In the genomic region with DNA sequence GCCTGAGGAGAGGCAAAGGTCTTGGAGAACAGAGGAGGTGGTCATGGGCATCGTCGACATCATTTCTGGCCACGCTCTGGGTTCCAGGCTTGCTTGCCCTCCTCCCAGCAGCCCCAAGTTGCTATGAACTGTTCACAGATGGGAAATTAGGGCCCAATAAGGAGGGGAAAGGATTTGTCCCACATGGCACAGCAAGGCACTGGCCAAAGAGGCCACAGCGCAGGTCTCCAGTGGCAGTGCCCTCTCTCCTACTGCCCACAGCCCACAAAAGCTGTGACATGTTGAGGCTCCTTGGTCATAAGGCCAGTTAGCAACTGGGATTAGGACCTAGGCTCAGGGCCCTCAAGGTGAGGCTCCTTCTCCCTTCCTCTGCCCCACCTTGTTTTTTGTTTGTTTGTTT, we compare ENCODE assay signal across 11 cellular contexts. TPM values are rescaled to one million over a fixed set of nuclear protein-coding genes. Genes with fewer than 3 reads are reported as not detected.
DNase-seq lines count a peak whose midpoint lies in the region; ATAC-seq, FAIRE-seq and TF ChIP-seq lines count a peak whose summit lies in the region.
"Had no signal": no experiment of that assay in that cellular context is flagged by ENCODE, and none has a peak within 500 bp of the region (broad histone marks: within the 10 kb centered on the region; RNA-seq: fewer than 3 reads in every experiment).

No MANE protein-coding gene starts in this region.

- no peak for TF ChIP-seq EP300 in H1 (IDR thresholded peaks at IDR 0.05; ENCODE audit: borderline replicate concordance in 1 of 2, low read depth in 2 of 2, low read length in 2 of 2)

- no peak for TF ChIP-seq RAD21 in H1 (IDR thresholded peaks at IDR 0.05 in 1 of 2, conservative IDR thresholded peaks at IDR 0.05 in 1 of 2; ENCODE audit: low read depth in 2 of 2, low read length in 2 of 2)

- no peaks in the 10 kb centered on the region for H3K9me2 ChIP-seq in GM23248 (ENCODE audit: insufficient read depth)

- H3K9ac ChIP-seq in GM23248 (no peak overlapping the region), H1 (replicated peaks in 1 of 4; ENCODE audit: extremely low read depth in 1 of 4, low read depth in 3 of 4, low read length in 3 of 4) (no peak overlapping the region; a peak in 1 of 7 replicates)

- peak overlapping the region; percentile 88 for H4K91ac ChIP-seq in H1 (replicated peaks; ENCODE audit: insufficient read length, low read length)

- no peak overlapping the region for H3K23ac ChIP-seq in H1 (ENCODE audit: insufficient read length)

- H3K79me1 ChIP-seq in H1 (ENCODE audit: low read depth, low read length): peaks cover 14% of the 10 kb centered on the region

- peak overlapping the region; percentile 97; the same call in 1 of the 2 replicates for H2AFZ ChIP-seq in GM23248
- H2AFZ ChIP-seq in H1 (ENCODE audit: low read length): no peak overlapping the region

- H2BK12ac ChIP-seq in H1 (ENCODE audit: low read depth, low read length): peak overlapping the region; percentile 85; the same call in 1 of the 2 replicates

- H4K8ac ChIP-seq in H1 (ENCODE audit: extremely low read depth, insufficient read depth, low read length): no peak overlapping the region; the same call in 1 of the 2 replicates

- no peak overlapping the region for H2BK120ac ChIP-seq in H1 (replicated peaks; ENCODE audit: low read depth, low read length)

- WGBS in GM23248 (ENCODE audit: low coverage in 1 of 2, low lambda C conversion rate in 2 of 2, missing lambda C conversion rate in 2 of 2), 2 experiments: 70 to 84% methylated on average over 4 of the region's 4 CpGs
- WGBS in H1 (ENCODE audit: extremely low coverage in 1 of 2, insufficient coverage in 1 of 2, insufficient read length in 1 of 2, insufficient replicate concordance in 2 of 2, low coverage in 1 of 2, low lambda C conversion rate in 2 of 2, missing lambda C conversion rate in 1 of 2), 2 experiments: 94% methylated on average over 4 of the region's 4 CpGs; no CpG with 5 or more reads in 1 of the 2 experiments
- WGBS in psoas muscle, 3 donors: 57 to 82% (median 64%) methylated on average over 4 of the region's 4 CpGs
- 69 to 81% methylated on average over 4 of the region's 4 CpGs for WGBS in lower leg skin, 2 donors

- DNase-seq in GM23248 (no peak), Panc1 (ENCODE audit: low read depth, low spot score) (no peak), H1 (ENCODE audit: low read depth in 1 of 2, low spot score in 2 of 2) (no peak), psoas muscle (peak; percentile 2 to 34), lower leg skin (ENCODE audit: low spot score in 2 of 2) (no peak), SW 1271 (lab: John Stamatoyannopoulos, UW) (no peak), AG20443 (ENCODE audit: low spot score) (no peak)

- intact Hi-C loops in Panc1 (cut with micrococcal nuclease; ENCODE audit: unreplicated experiment) (no loop called here), psoas muscle (cut with DNase I) (loop anchor here (5.0 to 10.0 kb wide), 2 partner anchors 47 to 54 kb away; no protein-coding TSS in a partner anchor), lower leg skin (cut with DNase I; ENCODE audit: low total_unique reads) (no loop called here)

- H3K9me3 ChIP-seq in GM23248 (ENCODE audit: low read depth) (no peaks in the 10 kb centered on the region), Panc1 (ENCODE audit: control insufficient read depth, insufficient read depth, low read depth, low read length) (no peaks in the 10 kb centered on the region), H1 (ENCODE audit: insufficient read depth in 2 of 2, low read depth in 1 of 2, low read length in 1 of 2) (no peaks in the 10 kb centered on the region), psoas muscle (no peaks in the 10 kb centered on the region)
- H3K9me3 ChIP-seq: testis had no signal

- H3K4me3 ChIP-seq in GM23248: no peak overlapping the region
- H3K4me3 ChIP-seq in Panc1 (ENCODE audit: low read depth in 2 of 2, low read length in 2 of 2): no peak overlapping the region
- no peak overlapping the region; a peak in 1 of 8 replicates for H3K4me3 ChIP-seq in H1 (ENCODE audit: extremely low read depth in 1 of 4, insufficient read depth in 2 of 4, low read depth in 3 of 4, low read length in 4 of 4)
- no peak overlapping the region for H3K4me3 ChIP-seq in psoas muscle
- H3K4me3 ChIP-seq in lower leg skin (ENCODE audit: low read depth, poor library complexity, severe bottlenecking): no peak overlapping the region

- TF ChIP-seq CTCF in Panc1 (IDR thresholded peaks at IDR 0.05): no peak
- no peak for TF ChIP-seq CTCF in H1 (IDR thresholded peaks at IDR 0.05; ENCODE audit: control extremely low read depth in 1 of 3, insufficient read depth in 1 of 3, low read depth in 1 of 3, low read length in 3 of 3)
- TF ChIP-seq CTCF in psoas muscle (IDR thresholded peaks at IDR 0.05): no peak
- TF ChIP-seq CTCF in lower leg skin (IDR thresholded peaks at IDR 0.05): no peak

- no peak overlapping the region for H3K56ac ChIP-seq in H1 (replicated peaks; ENCODE audit: insufficient read length, low read depth, low read length)

- no peak for FAIRE-seq in H1 (lab: Jason Lieb, UNC)

- no peak overlapping the region for H3K14ac ChIP-seq in H1 (ENCODE audit: insufficient read length)

- peaks cover 22% of the 10 kb centered on the region for H3K23me2 ChIP-seq in H1 (ENCODE audit: low read depth, low read length)

- H2BK5ac ChIP-seq in H1 (ENCODE audit: low read depth, low read length): peak overlapping the region; percentile 87; the same call in 1 of the 2 replicates

- ATAC-seq in Panc1 (no peak), psoas muscle (no peak), HG03039 (IDR thresholded peaks at IDR 0.05; ENCODE audit: unreplicated experiment) (no peak)

- peaks cover 22% of the 10 kb centered on the region for H3K79me2 ChIP-seq in GM23248 (ENCODE audit: insufficient read depth)
- peaks cover 0 to 14% of the 10 kb centered on the region in 2 experiments; a peak in 1 of 4 replicates for H3K79me2 ChIP-seq in H1 (ENCODE audit: control insufficient read depth in 1 of 2, insufficient read depth in 2 of 2, low read length in 2 of 2)

- peak overlapping the region; percentile 17; the same call in 1 of the 2 replicates for H2AK5ac ChIP-seq in H1 (ENCODE audit: low read depth, low read length)

- peaks cover 7% of the 10 kb centered on the region for H3K4me1 ChIP-seq in GM23248 (ENCODE audit: insufficient read depth)
- H3K4me1 ChIP-seq in Panc1 (ENCODE audit: control insufficient read depth, insufficient read depth, low read length): peaks cover 11% of the 10 kb centered on the region
- peaks cover 12 to 31% (median 23%) of the 10 kb centered on the region in 4 experiments for H3K4me1 ChIP-seq in H1 (replicated peaks in 1 of 4; ENCODE audit: control insufficient read depth in 3 of 4, insufficient read depth in 4 of 4, low read length in 3 of 4)
- peaks cover 21% of the 10 kb centered on the region for H3K4me1 ChIP-seq in psoas muscle

- H3F3A ChIP-seq in GM23248 (ENCODE audit: insufficient read depth): no peaks in the 10 kb centered on the region

- POLR2A ChIA-PET in Panc1 (lab: Charles Lee) (no interaction called here), H1 (lab: Charles Lee; ENCODE audit: partially characterized antibody) (interaction anchor here (2.6 to 9.8 kb wide), 3 partner anchors 10 to 16 kb away, joined by 10 to 115 read pairs (median 36); partner anchors contain the start of gene FREY1)

- H4K5ac ChIP-seq in H1 (ENCODE audit: insufficient read length, low read depth, low read length): no peak overlapping the region

- H3K27ac ChIP-seq in GM23248 (no peak overlapping the region), Panc1 (ENCODE audit: low read length) (peak overlapping the region; percentile 94), H1 (ENCODE audit: low read depth, low read length) (no peak overlapping the region), psoas muscle (peak overlapping the region; percentile 4)

- TF ChIP-seq POLR2A in H1 (IDR thresholded peaks at IDR 0.05; ENCODE audit: control extremely low read depth in 1 of 2, low read depth in 2 of 2, low read length in 2 of 2) (no peak), lower leg skin (IDR thresholded peaks at IDR 0.05) (no peak)

- peak overlapping the region; percentile 8; the same call in 1 of the 2 replicates for H2BK15ac ChIP-seq in H1 (ENCODE audit: low read length)

- H3K27me3 ChIP-seq in GM23248 (replicated peaks; ENCODE audit: insufficient read depth): peaks cover 12% of the 10 kb centered on the region
- H3K27me3 ChIP-seq in Panc1 (ENCODE audit: control insufficient read depth, insufficient read depth, low read length): no peaks in the 10 kb centered on the region; the same call in 1 of the 2 replicates
- H3K27me3 ChIP-seq in H1 (replicated peaks in 1 of 4; ENCODE audit: control insufficient read depth in 3 of 4, extremely low read depth in 1 of 4, insufficient read depth in 3 of 4, low read length in 3 of 4): peaks cover 0 to 9% (median 0%) of the 10 kb centered on the region in 4 experiments; a peak in 3 of 7 replicates
- peaks cover 0 to 18% (median 10%) of the 10 kb centered on the region in 3 donors for H3K27me3 ChIP-seq in psoas muscle (ENCODE audit: insufficient read depth in 3 of 3, low read length in 2 of 3)
- H3K27me3 ChIP-seq: testis had no signal

- in situ Hi-C loops in GM23248 (cut with MboI): no loop called here
- in situ Hi-C loops in Panc1 (cut with HindIII; ENCODE audit: low pct_unique_long_range_greater_than_20kb, low sequenced_read_pairs): no loop called here

- H4K20me1 ChIP-seq in GM23248 (ENCODE audit: insufficient read depth) (no peaks in the 10 kb centered on the region), H1 (replicated peaks in 1 of 2; ENCODE audit: control insufficient read depth in 1 of 2, insufficient read depth in 2 of 2, low read length in 2 of 2) (peaks cover 8 to 24% of the 10 kb centered on the region in 2 experiments)

- no peak overlapping the region for H3K4ac ChIP-seq in H1 (replicated peaks; ENCODE audit: insufficient read length, low read depth, low read length)

- no TSS peak for BruUV-seq in Panc1 (replicated peaks; lab: Mats Ljungman, UMichigan)

- CTCF ChIA-PET in Panc1 (lab: Charles Lee) (no interaction called here), H1 (lab: Charles Lee; ENCODE audit: partially characterized antibody) (interaction anchor here (2.0 kb wide), 1 partner anchor 20 kb away, joined by 7 read pairs; no protein-coding TSS in a partner anchor)

- 0 out of 2 replicates have a peak overlapping the region, but pooled peaks have one; percentile 62 for H2BK20ac ChIP-seq in H1 (ENCODE audit: low read length)

- H3K36me3 ChIP-seq in GM23248 (ENCODE audit: low read depth) (no peaks in the 10 kb centered on the region), Panc1 (ENCODE audit: control insufficient read depth, insufficient read depth, low read length) (peaks cover 12% of the 10 kb centered on the region), H1 (ENCODE audit: control insufficient read depth in 2 of 4, insufficient read depth in 4 of 4, low read length in 3 of 4) (peaks cover 0 to 14% (median 7%) of the 10 kb centered on the region in 4 experiments; a peak in 5 of 8 replicates), psoas muscle (ENCODE audit: insufficient read depth in 1 of 2, low read depth in 1 of 2) (peaks cover under 1 to 20% of the 10 kb centered on the region in 2 donors)

- no peak overlapping the region for H3K18ac ChIP-seq in H1 (ENCODE audit: extremely low read depth, low read length)

- peak overlapping the region; percentile 94 for H3K4me2 ChIP-seq in GM23248 (ENCODE audit: unreplicated experiment)
- H3K4me2 ChIP-seq in H1 (ENCODE audit: insufficient read depth in 1 of 2, low read depth in 2 of 2, low read length in 2 of 2): peak overlapping the region in 1 of 2 experiments; percentile 91; a peak in 2 of 4 replicates

RNA-seq across cellular contexts. Expression of gene PEX16, which starts 1.6 kb away (rescaled TPM):
- total RNA-seq in GM23248 (2014; rRNA removed; shearing (Covaris generic)): 16.2 and 23.2 TPM in 2 replicates
- 21.2 and 25.1 TPM in 2 replicates for polyA plus RNA-seq in GM23248 (2016; fragmentation: Nextera tagmentation; extraction: Ambion mirVana)
- 37.5 TPM for total RNA-seq in Panc1 (2021; ENCODE audit: unreplicated experiment)
- 56.2 TPM for polyA plus RNA-seq in Panc1 (2012; ENCODE audit: insufficient read length)
- total RNA-seq in H1 (2021; fragmentation: NEBNext Ultra II Directional; extraction: Animal tissue kit (Norgen Biotek cat#: 25700)): 29.2 and 29.4 TPM in 2 replicates
- polyA plus RNA-seq in H1 (2011; rRNA removed): 36.0 and 47.2 TPM in 2 replicates
- polyA plus RNA-seq in H1 (2011; cell fraction: cytosol; rRNA removed): 46.3 TPM
- polyA plus RNA-seq in H1 (2011; cell fraction: nucleus; rRNA removed): 68.9 TPM
- polyA plus RNA-seq in H1 (2012, experiment 1 of 2): 20.7 to 30.4 TPM (median 29.2 TPM) in 4 replicates
- 39.5 TPM for polyA plus RNA-seq in H1 (2012, experiment 2 of 2)
- polyA plus RNA-seq in H1 (2013, experiment 1 of 2): 19.5 TPM
- polyA plus RNA-seq in H1 (2013, experiment 2 of 2): 16.5 TPM
- 12.2 and 12.5 TPM in 2 replicates for polyA minus RNA-seq in H1 (2011; rRNA and poly(A)+ RNA removed)
- polyA minus RNA-seq in H1 (2011; cell fraction: cytosol; rRNA and poly(A)+ RNA removed): 22.0 TPM
- 28.4 TPM for polyA minus RNA-seq in H1 (2011; cell fraction: nucleus; rRNA and poly(A)+ RNA removed)
- total RNA-seq in psoas muscle: 10 to 100 TPM; 12.1 to 23.5 (median 14.2) TPM
- polyA plus RNA-seq in psoas muscle: 10 to 100 TPM; 19.7 to 23.5 (median 21.3) TPM
- 10 to 100 TPM; 36.7 to 52.8 (median 41.2) TPM for total RNA-seq in lower leg skin

RNA-seq across cellular contexts. Expression of gene LARGE2, which starts 3.2 kb away (rescaled TPM):
- not detected in 2 replicates for total RNA-seq in GM23248 (2014; rRNA removed; shearing (Covaris generic))
- polyA plus RNA-seq in GM23248 (2016; fragmentation: Nextera tagmentation; extraction: Ambion mirVana): not detected in 2 replicates
- 1.4 TPM for total RNA-seq in Panc1 (2021; ENCODE audit: unreplicated experiment)
- polyA plus RNA-seq in Panc1 (2012; ENCODE audit: insufficient read length): 3.7 TPM
- 108 and 111 TPM in 2 replicates for total RNA-seq in H1 (2021; fragmentation: NEBNext Ultra II Directional; extraction: Animal tissue kit (Norgen Biotek cat#: 25700))
- polyA plus RNA-seq in H1 (2011; rRNA removed): 137 and 234 TPM in 2 replicates
- polyA plus RNA-seq in H1 (2011; cell fraction: cytosol; rRNA removed): 102 TPM
- polyA plus RNA-seq in H1 (2011; cell fraction: nucleus; rRNA removed): 281 TPM
- polyA plus RNA-seq in H1 (2012, experiment 1 of 2): 84.9 to 132 TPM (median 122 TPM) in 4 replicates
- polyA plus RNA-seq in H1 (2012, experiment 2 of 2): 163 TPM
- polyA plus RNA-seq in H1 (2013, experiment 1 of 2): 207 TPM
- polyA plus RNA-seq in H1 (2013, experiment 2 of 2): 217 TPM
- polyA minus RNA-seq in H1 (2011; rRNA and poly(A)+ RNA removed): 42.7 and 52.0 TPM in 2 replicates
- polyA minus RNA-seq in H1 (2011; cell fraction: cytosol; rRNA and poly(A)+ RNA removed): 50.4 TPM
- polyA minus RNA-seq in H1 (2011; cell fraction: nucleus; rRNA and poly(A)+ RNA removed): 42.7 TPM
- not detected for total RNA-seq in psoas muscle
- polyA plus RNA-seq in psoas muscle: under 1 TPM in 1 of 3 donors, not detected in 2; 0.13 TPM
- total RNA-seq in lower leg skin: 10 to 100 TPM; 20.7 to 30.1 (median 25.9) TPM
- total RNA-seq: fibroblast of lung, lung microvascular endothelial cell had no signal
- polyA plus RNA-seq: fibroblast of lung had no signal

RNA-seq across cellular contexts. Expression of gene FREY1, which starts 12.2 kb away (rescaled TPM):
- total RNA-seq in GM23248 (2014; rRNA removed; shearing (Covaris generic)): not detected in 2 replicates
- not detected in 2 replicates for polyA plus RNA-seq in GM23248 (2016; fragmentation: Nextera tagmentation; extraction: Ambion mirVana)
- total RNA-seq in Panc1 (2021; ENCODE audit: unreplicated experiment): 1.4 TPM
- not detected for polyA plus RNA-seq in Panc1 (2012; ENCODE audit: insufficient read length)
- 1.1 TPM in 1 of 2 replicates, not detected in the other for total RNA-seq in H1 (2021; fragmentation: NEBNext Ultra II Directional; extraction: Animal tissue kit (Norgen Biotek cat#: 25700))
- polyA plus RNA-seq in H1 (2011; rRNA removed): 0.32 and 1.3 TPM in 2 replicates
- not detected for polyA plus RNA-seq in H1 (2011; cell fraction: cytosol; rRNA removed)
- polyA plus RNA-seq in H1 (2011; cell fraction: nucleus; rRNA removed): 1.7 TPM
- polyA plus RNA-seq in H1 (2012, experiment 1 of 2): 0.41 to 0.69 TPM (median 0.44 TPM) in 3 of 4 replicates, not detected in the other
- polyA plus RNA-seq in H1 (2012, experiment 2 of 2): 0.55 TPM
- 0.24 TPM for polyA plus RNA-seq in H1 (2013, experiment 1 of 2)
- 0.28 TPM for polyA plus RNA-seq in H1 (2013, experiment 2 of 2)
- polyA minus RNA-seq in H1 (2011; rRNA and poly(A)+ RNA removed): 0.71 and 1.2 TPM in 2 replicates
- not detected for polyA minus RNA-seq in H1 (2011; cell fraction: cytosol; rRNA and poly(A)+ RNA removed)
- polyA minus RNA-seq in H1 (2011; cell fraction: nucleus; rRNA and poly(A)+ RNA removed): 5.4 TPM
- under 1 TPM in 2 of 4 donors, not detected in 2; 0.37 to 0.56 TPM for total RNA-seq in psoas muscle
- under 1 TPM in 1 of 3 donors, not detected in 2; 0.14 TPM for polyA plus RNA-seq in psoas muscle
- total RNA-seq in lower leg skin: 1 to 10 TPM in 1 of 4 donors, under 1 TPM in 1, not detected in 2; 0.91 to 2.3 TPM
- polyA plus RNA-seq: fibroblast of lung had no signal

RNA-seq across cellular contexts. Expression of gene MAPK8IP1, which starts 33.8 kb away (rescaled TPM):
- 8.1 and 9.5 TPM in 2 replicates for total RNA-seq in GM23248 (2014; rRNA removed; shearing (Covaris generic))
- 1.8 and 2.1 TPM in 2 replicates for polyA plus RNA-seq in GM23248 (2016; fragmentation: Nextera tagmentation; extraction: Ambion mirVana)
- 12.7 TPM for total RNA-seq in Panc1 (2021; ENCODE audit: unreplicated experiment)
- polyA plus RNA-seq in Panc1 (2012; ENCODE audit: insufficient read length): 17.7 TPM
- 40.1 and 41.7 TPM in 2 replicates for total RNA-seq in H1 (2021; fragmentation: NEBNext Ultra II Directional; extraction: Animal tissue kit (Norgen Biotek cat#: 25700))
- 32.4 and 62.2 TPM in 2 replicates for polyA plus RNA-seq in H1 (2011; rRNA removed)
- 34.1 TPM for polyA plus RNA-seq in H1 (2011; cell fraction: cytosol; rRNA removed)
- 60.7 TPM for polyA plus RNA-seq in H1 (2011; cell fraction: nucleus; rRNA removed)
- polyA plus RNA-seq in H1 (2012, experiment 1 of 2): 22.2 to 33.3 TPM (median 31.5 TPM) in 4 replicates
- 33.0 TPM for polyA plus RNA-seq in H1 (2012, experiment 2 of 2)
- 21.4 TPM for polyA plus RNA-seq in H1 (2013, experiment 1 of 2)
- 18.9 TPM for polyA plus RNA-seq in H1 (2013, experiment 2 of 2)
- 15.4 and 21.4 TPM in 2 replicates for polyA minus RNA-seq in H1 (2011; rRNA and poly(A)+ RNA removed)
- polyA minus RNA-seq in H1 (2011; cell fraction: cytosol; rRNA and poly(A)+ RNA removed): 35.9 TPM
- polyA minus RNA-seq in H1 (2011; cell fraction: nucleus; rRNA and poly(A)+ RNA removed): 19.7 TPM
- total RNA-seq in psoas muscle: 1 to 10 TPM; 1.3 to 2.6 (median 2.0) TPM
- polyA plus RNA-seq in psoas muscle: under 1 TPM; 0.53 to 1.00 (median 0.82) TPM
- 1 to 10 TPM; 4.6 to 6.5 (median 5.4) TPM for total RNA-seq in lower leg skin

Comparison
In these comparisons a context has a peak if more than half of its experiments do, and no peak if none do; other contexts are left out.
1. DNase-seq: peak in psoas muscle (2 of 2); none in GM23248 (single experiment), Panc1 (single experiment), H1 (0 of 2), lower leg skin (0 of 2), SW 1271 (0 of 2) and AG20443 (single experiment).
2. H3K27ac ChIP-seq: peak in Panc1 (single experiment) and psoas muscle (single experiment); none in GM23248 (single experiment) and H1 (single experiment).
3. intact Hi-C loops: an anchor here in psoas muscle (5.0 to 10.0 kb wide); none called in Panc1 and lower leg skin.